19 cellular contexts compared by ENCODE assay signal in the genomic region with DNA sequence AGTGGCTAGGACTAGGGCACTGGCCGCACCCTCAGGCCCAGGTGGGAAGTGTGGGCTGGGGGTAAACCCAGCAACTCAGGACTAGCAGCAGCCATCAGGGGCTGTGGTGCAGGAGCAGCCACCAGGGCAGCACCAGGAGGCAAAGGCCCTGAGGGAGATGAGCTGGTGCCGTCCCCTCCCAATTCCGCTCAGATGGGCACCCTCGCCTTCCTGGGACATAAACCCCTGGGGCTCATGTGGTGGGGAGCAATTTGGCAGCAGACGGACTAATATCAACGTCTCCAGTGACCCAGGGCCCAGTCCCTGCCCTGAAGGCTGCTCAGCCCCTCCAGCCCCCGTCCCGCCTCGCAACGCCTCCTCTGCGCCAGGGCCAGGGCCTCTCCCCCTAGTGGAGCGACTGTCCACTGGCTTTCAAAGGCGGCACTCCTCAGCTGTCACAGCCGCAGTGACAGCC.
DNase-seq lines count a peak whose midpoint lies in the region; ATAC-seq, FAIRE-seq and TF ChIP-seq lines count a peak whose summit lies in the region.
"Had no signal": no experiment of that assay in that cellular context is flagged by ENCODE, and none has a peak within 500 bp of the region (broad histone marks: within the 10 kb centered on the region; RNA-seq: fewer than 3 reads in every experiment).

No MANE protein-coding gene starts in this region.

- POLR2A ChIA-PET in SK-N-SH (lab: Yijun Ruan, JAX) = no interaction called here
- POLR2A ChIA-PET in WTC11 (lab: Charles Lee) = no interaction called here
- POLR2A ChIA-PET in HepG2 (lab: Yijun Ruan, JAX) = no interaction called here

- intact Hi-C loops in HepG2 (cut with micrococcal nuclease; ENCODE audit: unreplicated experiment) = no loop called here

- no peak for FAIRE-seq in HepG2 (lab: Jason Lieb, UNC)
- FAIRE-seq: endometrium had no signal

- no peaks in the 10 kb centered on the region for H3F3A ChIP-seq in SK-N-SH (replicated peaks; ENCODE audit: insufficient read depth)

- TF ChIP-seq POLR2A in HepG2 (IDR thresholded peaks at IDR 0.05; ENCODE audit: insufficient read depth in 1 of 2, low read depth in 2 of 2, low read length in 2 of 2) = no peak

- H3K4me1 ChIP-seq in SK-N-SH (ENCODE audit: control insufficient read depth in 1 of 2, insufficient read depth in 2 of 2, low read depth in 1 of 2, low read length in 1 of 2) = peaks cover 0 to 40% of the 10 kb centered on the region in 2 experiments; a peak in 1 of 4 replicates
- H3K4me1 ChIP-seq in HepG2 (ENCODE audit: insufficient read depth, low read length) = peaks cover 38% of the 10 kb centered on the region

- H3K27me3 Mint-ChIP-seq in WTC11 (ENCODE audit: low read depth) = no peaks in the 10 kb centered on the region
- H3K27me3 Mint-ChIP-seq in stimulated activated naive B cell treated with anti-CD40 and anti-IgM and Interleukin-4, amounts not matched to agents 10 μg/mL and 1 μg/mL and 100 μg/mL, for 72 hours = no peaks in the 10 kb centered on the region
- H3K27me3 Mint-ChIP-seq: CD4-positive, CD25-positive, alpha-beta regulatory T cell; T-helper 17 cell had no signal

- in situ Hi-C loops in HepG2 (cut with HindIII; ENCODE audit: extremely low pct_ligation_motif_present, low pct_unique_long_range_greater_than_20kb) = no loop called here

- no TSS peak for BruUV-seq in HepG2 (replicated peaks; lab: Mats Ljungman, UMichigan)

- H3K27ac ChIP-seq in SK-N-SH (ENCODE audit: low read depth in 2 of 2, low read length in 1 of 2) (peak overlapping the region in 1 of 2 experiments; percentile 14; a peak in 1 of 4 replicates), HepG2 (ENCODE audit: extremely low read length, insufficient read depth, low read length) (no peak overlapping the region)
- H3K27ac ChIP-seq: colonic mucosa, GM23248, sigmoid colon had no signal

- no peak overlapping the region for H3K4me3 Mint-ChIP-seq in WTC11
- H3K4me3 Mint-ChIP-seq in stimulated activated naive B cell treated with anti-CD40 and anti-IgM and Interleukin-4, amounts not matched to agents 10 μg/mL and 1 μg/mL and 100 μg/mL, for 72 hours = no peak overlapping the region
- H3K4me3 Mint-ChIP-seq: CD4-positive, CD25-positive, alpha-beta regulatory T cell; T-helper 17 cell had no signal

- no peaks in the 10 kb centered on the region for H3K9me2 ChIP-seq in SK-N-SH

- no peak for TF ChIP-seq RAD21 in SK-N-SH (IDR thresholded peaks at IDR 0.05; ENCODE audit: low read length)
- no peak for TF ChIP-seq RAD21 in HepG2 (CRISPR knock-in tag; IDR thresholded peaks at IDR 0.05)

- 90% methylated on average over 10 of the region's 14 CpGs for WGBS in SK-N-SH (ENCODE audit: low lambda C conversion rate)
- WGBS in HepG2 (ENCODE audit: low lambda C conversion rate) = 89% methylated on average over 11 of the region's 14 CpGs

- H3K9me3 ChIP-seq in SK-N-SH (no peaks in the 10 kb centered on the region), HepG2 (ENCODE audit: low read length) (no peaks in the 10 kb centered on the region)
- H3K9me3 ChIP-seq: body of pancreas, colonic mucosa, sigmoid colon had no signal

- no peaks in the 10 kb centered on the region for H3K9me3 Mint-ChIP-seq in WTC11
- H3K9me3 Mint-ChIP-seq in stimulated activated naive B cell treated with anti-CD40 and anti-IgM and Interleukin-4, amounts not matched to agents 10 μg/mL and 1 μg/mL and 100 μg/mL, for 72 hours = no peaks in the 10 kb centered on the region
- H3K9me3 Mint-ChIP-seq: CD4-positive, CD25-positive, alpha-beta regulatory T cell had no signal

- H3K4me3 ChIP-seq in SK-N-SH (ENCODE audit: low read depth in 2 of 2, low read length in 1 of 2) = no peak overlapping the region
- H3K4me3 ChIP-seq in HepG2 (replicated peaks in 1 of 3; ENCODE audit: insufficient read depth in 1 of 3, low read depth in 2 of 3, low read length in 3 of 3) = no peak overlapping the region
- H3K4me3 ChIP-seq: body of pancreas, colonic mucosa, GM23248, sigmoid colon had no signal

- H3K4me1 Mint-ChIP-seq in WTC11 = peaks cover 34% of the 10 kb centered on the region
- H3K4me1 Mint-ChIP-seq in stimulated activated naive B cell treated with anti-CD40 and anti-IgM and Interleukin-4, amounts not matched to agents 10 μg/mL and 1 μg/mL and 100 μg/mL, for 72 hours = no peaks in the 10 kb centered on the region

- H3K36me3 ChIP-seq in SK-N-SH (replicated peaks in 1 of 2; ENCODE audit: control insufficient read depth in 1 of 2, insufficient read depth in 2 of 2, low read length in 1 of 2) (peaks cover 0 to under 1% of the 10 kb centered on the region in 2 experiments), HepG2 (replicated peaks in 1 of 2; ENCODE audit: control insufficient read depth in 1 of 2, insufficient read depth in 2 of 2, low read length in 2 of 2) (no peaks in the 10 kb centered on the region)
- H3K36me3 ChIP-seq: colonic mucosa, sigmoid colon had no signal

- no peak for DNase-seq in SK-N-SH
- peak; percentile 51 for DNase-seq in WTC11 (ENCODE audit: low spot score)
- DNase-seq in HepG2 (ENCODE audit: low spot score) = no peak
- DNase-seq in stimulated activated naive B cell treated with anti-CD40 and anti-IgM and Interleukin-4, amounts not matched to agents 10 μg/mL and 1 μg/mL and 100 μg/mL, for 72 hours = no peak
- no peak for DNase-seq in NCI-H748 treated with DMSO at 0.1 percent for 48 hours (lab: John Stamatoyannopoulos, UW)
- DNase-seq in hepatic stellate cell (ENCODE audit: low spot score) = no peak
- no peak for DNase-seq in cortex of kidney (lab: John Stamatoyannopoulos, UW)
- DNase-seq: activated CD8-positive, alpha-beta memory T cell treated with anti-CD3 and anti-CD28 coated beads, Interleukin-2, amount 50 U/mL, for 4 hours; CD4-positive, CD25-positive, alpha-beta regulatory T cell; GM23248; Karpas-422; NCI-H510A treated with DMSO at 0.1 percent for 48 hours; SIG-M5; sigmoid colon; T-helper 17 cell had no signal

- no peaks in the 10 kb centered on the region for H4K20me1 ChIP-seq in SK-N-SH (ENCODE audit: insufficient read depth)
- no peaks in the 10 kb centered on the region for H4K20me1 ChIP-seq in HepG2 (ENCODE audit: insufficient read depth, low read length)

- CTCF ChIA-PET in SK-N-SH (lab: Yijun Ruan, JAX) = interaction anchor here (1.0 to 1.8 kb wide), 3 partner anchors 12 to 325 kb away, joined by 3 to 5 read pairs (median 3); no protein-coding TSS in a partner anchor
- CTCF ChIA-PET in WTC11 (lab: Charles Lee) = interaction anchor here (0.5 to 2.0 kb wide), 12 partner anchors 8 to 464 kb away, joined by 3 to 6 read pairs (median 4); no protein-coding TSS in a partner anchor
- CTCF ChIA-PET in HepG2 (lab: Yijun Ruan, JAX; ENCODE audit: low intra/inter-chr PET ratio, low total read pairs) = no interaction called here

- TF ChIP-seq EP300 in SK-N-SH (IDR thresholded peaks at IDR 0.05; ENCODE audit: borderline replicate concordance in 1 of 2, low read depth in 1 of 2, low read length in 1 of 2) = no peak
- no peak for TF ChIP-seq EP300 in HepG2 (IDR thresholded peaks at IDR 0.05; ENCODE audit: low read depth in 2 of 2, low read length in 2 of 2)
- TF ChIP-seq EP300 in HepG2 (CRISPR knock-in tag; IDR thresholded peaks at IDR 0.05; ENCODE audit: borderline replicate concordance) = no peak

- TF ChIP-seq CTCF in SK-N-SH (IDR thresholded peaks at IDR 0.05) (no peak), WTC11 (IDR thresholded peaks at IDR 0.05) (no peak), HepG2 (CRISPR knock-in tag; IDR thresholded peaks at IDR 0.05) (no peak)

- H3K79me2 ChIP-seq in SK-N-SH (ENCODE audit: insufficient read depth) = no peaks in the 10 kb centered on the region
- H3K79me2 ChIP-seq in HepG2 (ENCODE audit: insufficient read depth, low read length) = no peaks in the 10 kb centered on the region

- H2AFZ ChIP-seq in SK-N-SH (ENCODE audit: low read depth) (no peak overlapping the region), HepG2 (ENCODE audit: low read length) (no peak overlapping the region)
- H2AFZ ChIP-seq: GM23248 had no signal

- H3K27ac Mint-ChIP-seq in WTC11 = no peak overlapping the region
- peak overlapping the region; percentile 62 for H3K27ac Mint-ChIP-seq in stimulated activated naive B cell treated with anti-CD40 and anti-IgM and Interleukin-4, amounts not matched to agents 10 μg/mL and 1 μg/mL and 100 μg/mL, for 72 hours
- H3K27ac Mint-ChIP-seq: CD4-positive, CD25-positive, alpha-beta regulatory T cell had no signal

- no peaks in the 10 kb centered on the region for H3K27me3 ChIP-seq in SK-N-SH (ENCODE audit: insufficient read depth)
- no peaks in the 10 kb centered on the region for H3K27me3 ChIP-seq in HepG2 (ENCODE audit: control insufficient read depth in 1 of 2, insufficient read depth in 2 of 2, low read length in 2 of 2)
- H3K27me3 ChIP-seq: body of pancreas, colonic mucosa, sigmoid colon had no signal

- H3K9ac ChIP-seq in SK-N-SH = no peak overlapping the region
- H3K9ac ChIP-seq in HepG2 (ENCODE audit: insufficient read depth, low read depth, low read length) = no peak overlapping the region
- H3K9ac ChIP-seq: GM23248 had no signal

- ATAC-seq in SK-N-SH treated with all-trans-retinoic acid at 6 μM for 48 hours = peak; percentile 7; the same call in 1 of the 3 replicates
- ATAC-seq in WTC11 = peak; percentile 44
- ATAC-seq in HepG2 = 0 out of 3 replicates have a peak, but pooled peaks have one; percentile 3
- ATAC-seq in stimulated activated naive B cell treated with anti-CD40 and anti-IgM and Interleukin-4, amounts not matched to agents 10 μg/mL and 1 μg/mL and 100 μg/mL, for 72 hours (replicated peaks) = no peak
- ATAC-seq: body of pancreas, T-helper 17 cell had no signal

- no peaks in the 10 kb centered on the region for H3K36me3 Mint-ChIP-seq in WTC11
- peaks cover 9 to 20% of the 10 kb centered on the region in 2 donors for H3K36me3 Mint-ChIP-seq in stimulated activated naive B cell treated with anti-CD40 and anti-IgM and Interleukin-4, amounts not matched to agents 10 μg/mL and 1 μg/mL and 100 μg/mL, for 72 hours

- no peak overlapping the region for H3K4me2 ChIP-seq in SK-N-SH
- H3K4me2 ChIP-seq in HepG2 (ENCODE audit: low read depth, low read length) = no peak overlapping the region

TF ChIP-seq in SK-N-SH treated with all-trans-retinoic acid at 6 μM for 48 hours, 23 proteins besides CTCF, POLR2A, EP300 and RAD21 (continues in another document):
- no peak for TF ChIP-seq ZC3H10 (CRISPR knock-in tag; IDR thresholded peaks at IDR 0.05)
- no peak for TF ChIP-seq TCF4 (CRISPR knock-in tag; IDR thresholded peaks at IDR 0.05; ENCODE audit: borderline replicate concordance)
- no peak for TF ChIP-seq ZNF70 (CRISPR knock-in tag; IDR thresholded peaks at IDR 0.05)

TF ChIP-seq in WTC11, 78 proteins besides CTCF, POLR2A, EP300 and RAD21 (continues in another document):
- no peak for TF ChIP-seq RORB (CRISPR knock-in tag; IDR thresholded peaks at IDR 0.05)

TF ChIP-seq in HepG2, 621 proteins besides CTCF, POLR2A, EP300 and RAD21 (continues in another document):
- TF ChIP-seq AGO2 (optimal IDR thresholded peaks at IDR 0.05; ENCODE audit: low read depth, low read length) (peak; percentile 63), PRMT3 (CRISPR knock-in tag; IDR thresholded peaks at IDR 0.05; ENCODE audit: borderline replicate concordance, low read depth) (no peak)

Comparison
In these comparisons a context has a peak if more than half of its experiments do, and no peak if none do; other contexts are left out.
1. ATAC-seq: peak in SK-N-SH treated with all-trans-retinoic acid at 6 μM for 48 hours (single experiment), WTC11 (single experiment) and HepG2 (single experiment); none in stimulated activated naive B cell treated with anti-CD40 and anti-IgM and Interleukin-4, amounts not matched to agents 10 μg/mL and 1 μg/mL and 100 μg/mL, for 72 hours (0 of 2).